Comparison of ENCODE assay signal across 8 cellular contexts in the genomic region with DNA sequence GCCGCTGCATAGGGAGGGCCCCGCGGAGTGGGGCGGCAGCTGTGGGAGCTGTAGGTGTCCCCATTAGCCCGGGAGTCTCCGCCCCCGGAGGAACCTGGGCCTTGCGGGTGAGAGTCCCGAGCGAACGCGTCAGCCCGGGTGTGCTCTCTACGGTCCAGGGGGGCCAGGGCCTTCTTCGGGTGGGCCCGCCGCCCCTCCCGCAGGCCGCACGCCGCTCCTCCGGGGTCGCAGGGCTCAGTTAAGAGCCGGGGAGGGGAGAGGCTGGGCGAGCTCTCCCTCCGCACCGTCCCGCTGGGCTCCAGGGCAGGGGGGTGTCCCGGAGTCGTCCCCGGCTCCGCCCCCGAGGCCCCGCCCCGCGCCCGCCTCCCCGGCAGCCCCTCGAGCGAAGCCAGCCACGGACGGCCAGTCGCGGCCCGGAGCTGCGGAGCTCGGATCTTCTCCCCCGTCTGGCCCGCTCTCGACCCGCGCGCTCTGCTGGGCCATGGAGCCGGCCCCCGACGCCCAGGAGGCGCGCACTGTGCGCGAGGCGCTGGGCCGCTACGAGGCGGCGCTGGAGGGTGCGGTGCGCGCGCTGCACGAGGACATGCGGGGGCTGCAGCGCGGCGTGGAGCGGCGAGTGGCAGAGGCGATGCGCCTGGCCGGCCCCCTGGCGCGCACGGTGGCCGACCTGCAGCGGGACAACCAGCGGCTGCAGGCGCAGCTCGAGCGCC. TPM values are rescaled to one million over a fixed set of nuclear protein-coding genes. Genes with fewer than 3 reads are reported as not detected.
A peak's percentile ranks its signal among the peaks of the same experiment; 100 is the strongest.
DNase-seq lines count a peak whose midpoint lies in the region; ATAC-seq and TF ChIP-seq lines count a peak whose summit lies in the region.

Gene SMTNL2 (plus strand): TSS at position 405 of the 710 bp plus-strand sequence. CDS start 77 bp downstream, at position 482.

- H3K4me1 Mint-ChIP-seq in IgD-negative memory B cell (peaks cover 0 to 3% (median 3%) of the 10 kb centered on the region in 3 donors), natural killer cell (peaks cover 0 to 4% of the 10 kb centered on the region in 2 donors)

- intact Hi-C loops in natural killer cell (cut with micrococcal nuclease), result no loop called here

- no peak within 1 kb of the TSS for H3K27ac ChIP-seq in ACC112 (ENCODE audit: low read depth, low read length)
- H3K27ac ChIP-seq in foreskin keratinocyte, result no peak within 1 kb of the TSS

- H3K27ac Mint-ChIP-seq in IgD-negative memory B cell (peak within 1 kb of the TSS in 1 of 3 donors; percentile 80), natural killer cell (no peak within 1 kb of the TSS)

- H3K4me1 ChIP-seq in ACC112 (ENCODE audit: control insufficient read depth, insufficient read depth, low read length, unreplicated experiment) (no peaks in the 10 kb centered on the region), foreskin keratinocyte (peaks cover 10% of the 10 kb centered on the region)

- peaks cover 59% of the 10 kb centered on the region for H3K27me3 ChIP-seq in ACC112 (ENCODE audit: insufficient read depth, low read length)
- H3K27me3 ChIP-seq in foreskin keratinocyte, result peaks cover 83% of the 10 kb centered on the region

- peak within 1 kb of the TSS; percentile 39; the same call in 1 of the 2 replicates for H3K4me3 ChIP-seq in ACC112 (ENCODE audit: low read depth, low read length)

- DNase-seq in ecto neural progenitor cell (ENCODE audit: low spot score) (peak; percentile 83), natural killer cell (no peak), NCI-H2029 treated with DMSO at 0.1 percent for 48 hours (lab: John Stamatoyannopoulos, UW) (no peak), mesenteric fat pad (ENCODE audit: low spot score) (no peak), foreskin keratinocyte (no peak), OCI-M2 (lab: John Stamatoyannopoulos, UW; ENCODE audit: unreplicated experiment) (no peak)

- no peaks in the 10 kb centered on the region for H3K79me2 ChIP-seq in ACC112 (ENCODE audit: control insufficient read depth, insufficient read depth, low read length, unreplicated experiment)

- H3K9me3 Mint-ChIP-seq in IgD-negative memory B cell (no peaks in the 10 kb centered on the region), natural killer cell (no peaks in the 10 kb centered on the region)

- H2AFZ ChIP-seq in ACC112 (ENCODE audit: low read length, unreplicated experiment), result no peak within 1 kb of the TSS

- H3K36me3 Mint-ChIP-seq in IgD-negative memory B cell (peaks cover 2% of the 10 kb centered on the region), natural killer cell (no peaks in the 10 kb centered on the region)

- H3K27me3 Mint-ChIP-seq in IgD-negative memory B cell (peaks cover 25% of the 10 kb centered on the region), natural killer cell (ENCODE audit: low read depth in 2 of 2) (peaks cover 26 to 35% of the 10 kb centered on the region in 2 donors)

- no peaks in the 10 kb centered on the region for H3K36me3 ChIP-seq in ACC112 (ENCODE audit: insufficient read depth, low read length)

- TF ChIP-seq CTCF in natural killer cell (IDR thresholded peaks at IDR 0.05) (no peak), foreskin keratinocyte (conservative IDR thresholded peaks at IDR 0.05) (no peak)

- peak in 2 of 3 donors; percentile 44 to 63 for ATAC-seq in natural killer cell
- no peak for ATAC-seq in foreskin keratinocyte

- peak within 1 kb of the TSS; percentile 7 to 91 (median 81) for H3K4me3 Mint-ChIP-seq in IgD-negative memory B cell
- H3K4me3 Mint-ChIP-seq in natural killer cell, result peak within 1 kb of the TSS; percentile 65

RNA-seq across cellular contexts. Expression of gene SMTNL2, which starts in this region (rescaled TPM):
- polyA plus RNA-seq in IgD-negative memory B cell, result not detected
- total RNA-seq in natural killer cell, result not detected
- total RNA-seq in mesenteric fat pad, result 0.74 TPM
- not detected in 2 replicates for total RNA-seq in foreskin keratinocyte
- not detected in 2 replicates for polyA plus RNA-seq in foreskin keratinocyte

Comparison
In these comparisons a context has a peak if more than half of its experiments do, and no peak if none do; other contexts are left out.
1. Peak in ATAC-seq in natural killer cell; RNA of the gene not detected or under 1 TPM.